25 cellular contexts compared by ENCODE assay signal in the genomic region with DNA sequence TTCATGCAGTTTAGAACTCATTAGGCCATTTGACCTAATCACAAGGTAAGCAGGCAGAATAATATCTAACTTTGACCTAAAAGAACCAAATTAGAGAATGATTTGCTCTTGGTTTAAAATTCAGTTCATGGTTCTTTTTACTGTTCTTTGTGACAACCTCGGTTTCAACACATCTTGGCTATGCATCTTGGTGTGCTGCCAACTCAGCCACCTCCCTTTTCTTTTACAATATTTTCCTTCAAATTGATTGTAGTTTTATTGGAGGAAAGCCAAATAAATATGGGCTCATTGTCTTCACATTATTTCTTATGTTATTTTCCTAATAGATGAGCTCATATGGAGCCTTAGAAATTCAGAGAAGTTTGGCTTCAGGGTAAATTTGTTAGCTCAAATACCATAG.
A peak's percentile ranks its signal among the peaks of the same experiment; 100 is the strongest.
DNase-seq lines count a peak whose midpoint lies in the region; TF ChIP-seq lines count a peak whose summit lies in the region.
"Had no signal": no experiment of that assay in that cellular context is flagged by ENCODE, and none has a peak within 500 bp of the region (broad histone marks: within the 10 kb centered on the region; RNA-seq: fewer than 3 reads in every experiment).

No MANE protein-coding gene starts in this region.

- H3K27ac ChIP-seq in RWPE1 (peak overlapping the region; percentile 79), skin epidermis (peak overlapping the region in 14 of 21 experiments; percentile 24 to 86 (median 72))
- H3K27ac ChIP-seq: VCaP had no signal

- no peak for TF ChIP-seq POLR2A in lower leg skin (IDR thresholded peaks at IDR 0.05)

- intact Hi-C loops in lower leg skin (cut with DNase I; ENCODE audit: low total_unique reads), result no loop called here

- DNase-seq in RWPE1 (ENCODE audit: low spot score), result no peak
- peak; percentile 38 for DNase-seq in dermis blood vessel endothelial cell
- DNase-seq in lower leg skin (ENCODE audit: low spot score in 2 of 2), result peak; percentile 64 to 89
- no peak for DNase-seq in activated naive CD4-positive, alpha-beta T cell (lab: John Stamatoyannopoulos, UW)
- no peak for DNase-seq in GM19238 (ENCODE audit: insufficient read length, low spot score)
- DNase-seq in activated CD4-positive, alpha-beta T cell treated with anti-CD3 and anti-CD28 coated beads for 4 hours, result no peak
- no peak for DNase-seq in NCI-H2196 (lab: John Stamatoyannopoulos, UW; ENCODE audit: unreplicated experiment)
- DNase-seq: activated CD4-positive, alpha-beta T cell treated with anti-CD3 and anti-CD28 coated beads for 36 hours; activated CD8-positive, alpha-beta T cell treated with anti-CD3 and anti-CD28 coated beads, Interleukin-2, amount 10 ng/mL, durations not matched to agents 7 days and 5 days; anterior cingulate cortex; C1 segment of cervical spinal cord; COR-L47; effector memory CD4-positive, alpha-beta T cell; erythroblast; GDM1; hypothalamus; NCI-H1694; NCI-H446 treated with DMSO at 0.1 percent for 48 hours; NCI-H774; stimulated activated naive B cell treated with anti-CD40 and anti-IgM and Interleukin-4, amounts not matched to agents 10 μg/mL and 1 μg/mL and 100 μg/mL, for 72 hours; substantia nigra had no signal

- no peak for TF ChIP-seq CTCF in RWPE1 (conservative IDR thresholded peaks at IDR 0.05; ENCODE audit: low read depth)
- TF ChIP-seq CTCF in lower leg skin (IDR thresholded peaks at IDR 0.05), result no peak

- POLR2A ChIA-PET in RWPE1 (lab: Yijun Ruan, JAX; ENCODE audit: low non-redundant PET), result no interaction called here

- CTCF ChIA-PET in RWPE1 (lab: Yijun Ruan, JAX), result no interaction called here

- H3K4me3 ChIP-seq in lower leg skin (ENCODE audit: low read depth, poor library complexity, severe bottlenecking) (no peak overlapping the region), skin epidermis (peak overlapping the region in 1 of 7 experiments; percentile 10)
- H3K4me3 ChIP-seq: coronary artery, Peyer's patch had no signal

- WGBS in lower leg skin, 2 donors, result 18 to 25% methylated on average over 1 of the region's 1 CpG

Comparison
In these comparisons a context has a peak if more than half of its experiments do, and no peak if none do; other contexts are left out.
1. DNase-seq: peak in dermis blood vessel endothelial cell (single experiment) and lower leg skin (2 of 2); none in RWPE1 (single experiment), activated naive CD4-positive, alpha-beta T cell (0 of 4), GM19238 (single experiment), activated CD4-positive, alpha-beta T cell treated with anti-CD3 and anti-CD28 coated beads for 4 hours (0 of 2) and NCI-H2196 (single experiment).